ENCODE assay signal across 8 cellular contexts in genomic region chr14:24114536-24115450, GRCh38. TPM values are rescaled to one million over a fixed set of nuclear protein-coding genes. Genes with fewer than 3 reads are reported as not detected.
DNase-seq lines count a peak whose midpoint lies in the region; ATAC-seq and TF ChIP-seq lines count a peak whose summit lies in the region.

Gene DCAF11 (plus strand): TSS chr14:24114777. CDS start chr14:24115595, 818 bp downstream.
Gene NRL (minus strand): TSS chr14:24114949. CDS start chr14:24082848, 32,101 bp downstream.

- in situ Hi-C loops in Caki2 (cut with HindIII; ENCODE audit: low pct_unique_long_range_greater_than_20kb, low sequenced_read_pairs) = no loop called here

- peak within 1 kb of the TSS; percentile 87 for H3K4me3 Mint-ChIP-seq in endodermal cell

- H3K9ac ChIP-seq in HUES48 (ENCODE audit: low read depth, low read length) (peak within 1 kb of the TSS; percentile 91), NT2/D1 (ENCODE audit: insufficient read length, low read depth) (peak within 1 kb of the TSS; percentile 85), endodermal cell (ENCODE audit: extremely low read depth, low read length, poor library complexity, severe bottlenecking) (peak within 1 kb of the TSS; percentile 78), mesendoderm (ENCODE audit: low read length) (peak within 1 kb of the TSS; percentile 91)

- 0% methylated on average over 17 to 65 of the region's 65 CpGs for WGBS in endodermal cell (ENCODE audit: insufficient coverage in 1 of 2, insufficient read length in 1 of 2), 2 experiments
- no CpG with 5 or more reads among the region's 65 CpGs for WGBS in mesendoderm (ENCODE audit: extremely low coverage, insufficient coverage, low lambda C conversion rate)

- no peak for TF ChIP-seq CTCF in endodermal cell (conservative IDR thresholded peaks at IDR 0.05)

- H2BK120ac ChIP-seq in mesendoderm (ENCODE audit: low read depth, low read length) = peak within 1 kb of the TSS; percentile 4

- H3K27ac ChIP-seq in HUES48 (ENCODE audit: low read depth, low read length) (peak within 1 kb of the TSS; percentile 97), endodermal cell (ENCODE audit: low read depth, low read length) (peak within 1 kb of the TSS; percentile 90), mesendoderm (ENCODE audit: low read depth, low read length) (peak within 1 kb of the TSS; percentile 94)

- no peaks in the 10 kb centered on the region for H3K27me3 Mint-ChIP-seq in endodermal cell (ENCODE audit: insufficient read depth)

- H3K79me1 ChIP-seq in mesendoderm (ENCODE audit: low read length) = peaks cover 11% of the 10 kb centered on the region

- peaks cover 15% of the 10 kb centered on the region for H3K4me1 Mint-ChIP-seq in endodermal cell

- H4K8ac ChIP-seq in mesendoderm (ENCODE audit: low read depth, low read length) = peak within 1 kb of the TSS; percentile 88

- H2AK5ac ChIP-seq in mesendoderm (ENCODE audit: low read length) = no peak within 1 kb of the TSS

- H3K9me3 Mint-ChIP-seq in endodermal cell = no peaks in the 10 kb centered on the region

- peak within 1 kb of the TSS; percentile 64 for H3K4ac ChIP-seq in mesendoderm (ENCODE audit: low read depth, low read length)

- no peak within 1 kb of the TSS for H4K5ac ChIP-seq in mesendoderm (ENCODE audit: low read length)

- H3K4me3 ChIP-seq in HUES48 (ENCODE audit: low read depth, low read length) = peak within 1 kb of the TSS; percentile 92
- peak within 1 kb of the TSS; percentile 89 for H3K4me3 ChIP-seq in NT2/D1 (ENCODE audit: insufficient read length, low read depth)
- peak within 1 kb of the TSS; percentile 94 for H3K4me3 ChIP-seq in endodermal cell (ENCODE audit: low read length)
- H3K4me3 ChIP-seq in mesendoderm (ENCODE audit: low read length) = peak within 1 kb of the TSS; percentile 86

- H3K36me3 Mint-ChIP-seq in endodermal cell (ENCODE audit: low read depth) = peaks cover 28% of the 10 kb centered on the region

- peak within 1 kb of the TSS; percentile 99 for H3K27ac Mint-ChIP-seq in endodermal cell

- H2BK15ac ChIP-seq in mesendoderm (replicated peaks; ENCODE audit: low read depth) = no peak within 1 kb of the TSS

- H3K18ac ChIP-seq in mesendoderm (ENCODE audit: low read length) = peak within 1 kb of the TSS; percentile 56

- peaks cover 34% of the 10 kb centered on the region for H3K36me3 ChIP-seq in HUES48 (ENCODE audit: control insufficient read depth, insufficient read depth, low read length)
- peaks cover 32% of the 10 kb centered on the region for H3K36me3 ChIP-seq in NT2/D1 (ENCODE audit: insufficient read depth, insufficient read length, low read length)
- peaks cover 32% of the 10 kb centered on the region for H3K36me3 ChIP-seq in endodermal cell (ENCODE audit: control insufficient read depth, insufficient read depth, low read length)
- no peaks in the 10 kb centered on the region for H3K36me3 ChIP-seq in mesendoderm (ENCODE audit: control insufficient read depth, insufficient read depth, low read length)

- H3K27me3 ChIP-seq in HUES48 (ENCODE audit: control insufficient read depth, insufficient read depth, low read length) (no peaks in the 10 kb centered on the region), NT2/D1 (ENCODE audit: insufficient read depth, insufficient read length) (no peaks in the 10 kb centered on the region), endodermal cell (ENCODE audit: control insufficient read depth, insufficient read depth, low read length, poor library complexity, severe bottlenecking) (no peaks in the 10 kb centered on the region), mesendoderm (ENCODE audit: insufficient read depth, low read length, poor library complexity) (no peaks in the 10 kb centered on the region)

- H3K4me1 ChIP-seq in HUES48 (ENCODE audit: control insufficient read depth, insufficient read depth, low read length) (no peaks in the 10 kb centered on the region), NT2/D1 (ENCODE audit: insufficient read depth, insufficient read length) (peaks cover 3% of the 10 kb centered on the region), endodermal cell (ENCODE audit: control insufficient read depth, insufficient read depth, low read length) (no peaks in the 10 kb centered on the region), mesendoderm (ENCODE audit: control insufficient read depth, low read depth, low read length) (peaks cover 3% of the 10 kb centered on the region)

- peak within 1 kb of the TSS; percentile 97 for H3K56ac ChIP-seq in mesendoderm (ENCODE audit: low read length)

- peak within 1 kb of the TSS; percentile 78 for H2BK5ac ChIP-seq in mesendoderm (ENCODE audit: low read length)

- H3K9me3 ChIP-seq in HUES48 (ENCODE audit: control insufficient read depth, insufficient read depth, low read length) (no peaks in the 10 kb centered on the region), NT2/D1 (ENCODE audit: insufficient read depth, low read length) (no peaks in the 10 kb centered on the region), endodermal cell (ENCODE audit: control insufficient read depth, low read length) (no peaks in the 10 kb centered on the region)

- H3K23ac ChIP-seq in mesendoderm (ENCODE audit: low read length) = peak within 1 kb of the TSS; percentile 35

- DNase-seq in Caki2 (ENCODE audit: low read depth) = peak; percentile 99
- peak; percentile 96 for DNase-seq in NT2/D1 (ENCODE audit: low read depth, low spot score)
- DNase-seq in activated CD8-positive, alpha-beta memory T cell treated with anti-CD3 and anti-CD28 coated beads, Interleukin-2, amount 50 U/mL, for 24 hours (ENCODE audit: extremely low read depth) = peak; percentile 94
- peak; percentile 99 for DNase-seq in endodermal cell
- peak; percentile 100 for DNase-seq in mesendoderm
- DNase-seq in stimulated activated CD8-positive, alpha-beta memory T cell treated with anti-CD3 and anti-CD28 coated beads, Interleukin-12 subunit alpha, Interleukin-12 subunit beta, amount 100 ng/mL, for 4 hours (ENCODE audit: low read depth) = peak; percentile 97

- ATAC-seq in GM21423 (IDR thresholded peaks at IDR 0.05; ENCODE audit: unreplicated experiment) = peak; percentile 82

- H3K79me2 ChIP-seq in mesendoderm (ENCODE audit: control insufficient read depth, insufficient read depth, low read length) = peaks cover 2% of the 10 kb centered on the region

- peak within 1 kb of the TSS; percentile 90 for H3K4me2 ChIP-seq in mesendoderm (ENCODE audit: low read length)

RNA-seq across cellular contexts. Expression of gene DCAF11, which starts in this region (rescaled TPM):
- 47.4 and 117 TPM in 2 replicates for total RNA-seq in Caki2 (2014; rRNA removed; shearing (Covaris generic); ENCODE audit: low replicate concordance)
- 10 to 100 TPM; 71.1 to 72.2 TPM for total RNA-seq in endodermal cell
- 37.1 TPM for polyA plus RNA-seq in endodermal cell (2013, experiment 1 of 2)
- polyA plus RNA-seq in endodermal cell (2013, experiment 2 of 2) = 39.6 TPM
- polyA plus RNA-seq in mesendoderm (2013, experiment 1 of 2) = 25.5 TPM
- 23.1 TPM for polyA plus RNA-seq in mesendoderm (2013, experiment 2 of 2)

RNA-seq across cellular contexts. Expression of gene NRL, which starts in this region (rescaled TPM):
- 1.8 TPM in 1 of 2 replicates, not detected in the other for total RNA-seq in Caki2 (2014; rRNA removed; shearing (Covaris generic); ENCODE audit: low replicate concordance)
- 1 to 10 TPM; 1.9 TPM for total RNA-seq in endodermal cell
- polyA plus RNA-seq in endodermal cell (2013, experiment 1 of 2) = 1.0 TPM
- polyA plus RNA-seq in endodermal cell (2013, experiment 2 of 2) = 0.41 TPM
- 1.2 TPM for polyA plus RNA-seq in mesendoderm (2013, experiment 1 of 2)
- polyA plus RNA-seq in mesendoderm (2013, experiment 2 of 2) = 1.3 TPM

Comparison
In these comparisons a context has a peak if more than half of its experiments do, and no peak if none do; other contexts are left out.
1. Peak in every context shown above with its lines: DNase-seq, ATAC-seq, H3K4me3 ChIP-seq and H3K27ac ChIP-seq.